In the genomic region with DNA sequence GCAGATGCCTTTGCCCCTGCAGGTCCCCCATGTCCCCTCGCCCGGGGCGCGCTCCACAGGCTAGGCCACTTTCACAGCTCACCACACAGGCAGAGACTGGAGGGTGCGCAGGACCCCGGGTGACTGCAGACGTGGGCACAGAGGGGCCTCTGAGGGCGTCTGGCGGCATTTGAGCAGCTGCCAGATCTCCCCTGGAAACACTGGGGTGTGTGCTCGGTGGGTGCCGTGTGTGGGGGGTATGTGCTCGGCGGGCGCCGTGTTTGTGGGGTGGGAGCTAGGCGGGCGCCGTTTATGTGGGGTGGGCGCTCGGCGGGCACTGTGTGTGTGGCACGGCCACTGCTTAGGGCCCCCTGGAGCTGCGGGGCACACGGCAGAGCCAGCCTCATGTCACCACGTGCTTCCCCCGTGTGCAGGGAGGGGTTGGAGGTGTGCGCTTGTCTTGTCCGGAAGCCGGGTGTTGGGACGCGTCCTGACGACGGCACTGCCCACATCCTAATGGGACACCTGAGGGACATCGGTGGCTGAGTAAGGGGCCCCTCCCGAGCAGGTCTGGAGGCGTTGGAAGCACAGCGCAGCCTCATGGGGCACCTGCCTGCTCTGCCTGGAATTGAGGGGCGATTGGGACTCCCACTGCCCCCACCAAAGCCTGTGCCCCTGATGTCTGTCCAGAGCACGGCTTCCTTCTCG, we compare ENCODE assay signal across 22 cellular contexts. TPM values are rescaled to one million over a fixed set of nuclear protein-coding genes. Genes with fewer than 3 reads are reported as not detected.
DNase-seq lines count a peak whose midpoint lies in the region; ATAC-seq, FAIRE-seq and TF ChIP-seq lines count a peak whose summit lies in the region.
"Had no signal": no experiment of that assay in that cellular context is flagged by ENCODE, and none has a peak within 500 bp of the region (broad histone marks: within the 10 kb centered on the region; RNA-seq: fewer than 3 reads in every experiment).

No MANE protein-coding gene starts in this region.

- H3K9ac ChIP-seq in BLaER1 (no peak overlapping the region), kidney (ENCODE audit: low read length in 2 of 2) (no peak overlapping the region)
- H3K9ac ChIP-seq: GM23248 had no signal

- H3K27ac Mint-ChIP-seq in T-helper 17 cell, result peak overlapping the region; percentile 27
- H3K27ac Mint-ChIP-seq: CD4-positive, alpha-beta memory T cell had no signal

- H3K9me3 ChIP-seq in BLaER1 (no peaks in the 10 kb centered on the region; the same call in 1 of the 2 replicates), T-helper 17 cell (ENCODE audit: control insufficient read depth, low read length, poor library complexity, severe bottlenecking) (no peaks in the 10 kb centered on the region), kidney (ENCODE audit: control insufficient read depth in 1 of 2, low read length in 2 of 2) (no peaks in the 10 kb centered on the region), sigmoid colon (no peaks in the 10 kb centered on the region)
- H3K9me3 ChIP-seq: BE2C had no signal

- no peak for ATAC-seq in T-helper 17 cell
- ATAC-seq: GM12878 had no signal

- no peak for FAIRE-seq in kidney (lab: Jason Lieb, UNC)
- FAIRE-seq: A204.1, GM12878, GM19239, RCC 7860 had no signal

- DNase-seq in T-helper 17 cell, result no peak
- DNase-seq in kidney, result peak; percentile 67
- no peak for DNase-seq in sigmoid colon
- no peak for DNase-seq in NCI-H1105 (lab: John Stamatoyannopoulos, UW)
- DNase-seq in mucosa of gallbladder (ENCODE audit: low spot score), result no peak
- no peak for DNase-seq in NCI-H345 treated with DMSO at 0.1 percent for 48 hours (lab: John Stamatoyannopoulos, UW; ENCODE audit: unreplicated experiment)
- DNase-seq: BE2C; Calu3; CD4-positive, alpha-beta memory T cell; EL; GM23248; KBM-7; NCI-H1105 treated with DMSO at 0.1 percent for 48 hours; NCI-H1694; NCI-H2081 treated with DMSO at 0.1 percent for 48 hours; NCI-H524 treated with DMSO at 0.1 percent for 48 hours; Right ventricle myocardium superior had no signal

- intact Hi-C loops in kidney (cut with DNase I), result no loop called here
- intact Hi-C loops in sigmoid colon (cut with DNase I), result no loop called here

- no peak for TF ChIP-seq CTCF in kidney (IDR thresholded peaks at IDR 0.05; ENCODE audit: borderline replicate concordance, extremely low read depth, insufficient read depth)
- TF ChIP-seq CTCF in sigmoid colon (IDR thresholded peaks at IDR 0.05), result no peak

- H3K27me3 ChIP-seq in BLaER1, result no peaks in the 10 kb centered on the region
- H3K27me3 ChIP-seq in sigmoid colon, result no peaks in the 10 kb centered on the region
- H3K27me3 ChIP-seq: BE2C had no signal

- TF ChIP-seq POLR2A in sigmoid colon (IDR thresholded peaks at IDR 0.05), result no peak

- peaks cover 8% of the 10 kb centered on the region for H3K4me1 Mint-ChIP-seq in T-helper 17 cell

- H3K4me1 ChIP-seq in BLaER1, result peaks cover 94% of the 10 kb centered on the region
- peaks cover 4 to 12% of the 10 kb centered on the region in 2 donors for H3K4me1 ChIP-seq in kidney (ENCODE audit: control insufficient read depth in 1 of 2, insufficient read depth in 1 of 2, low read depth in 1 of 2, low read length in 2 of 2)
- H3K4me1 ChIP-seq in sigmoid colon, result peaks cover 0 to 19% (median 11%) of the 10 kb centered on the region in 4 donors
- H3K4me1 ChIP-seq: BE2C had no signal

- H3K4me3 Mint-ChIP-seq in T-helper 17 cell, result peak overlapping the region; percentile 28
- H3K4me3 Mint-ChIP-seq: CD4-positive, alpha-beta memory T cell had no signal

- H4K20me1 ChIP-seq in BLaER1, result peaks cover 95% of the 10 kb centered on the region

- TF ChIP-seq EP300 in sigmoid colon (IDR thresholded peaks at IDR 0.05), result no peak

- no peak overlapping the region for H3K4me3 ChIP-seq in BLaER1
- H3K4me3 ChIP-seq in kidney (ENCODE audit: low read length in 2 of 2), result no peak overlapping the region
- peak overlapping the region in 1 of 4 donors; percentile 29 for H3K4me3 ChIP-seq in sigmoid colon
- H3K4me3 ChIP-seq: GM12878, GM23248 had no signal

- H3K27me3 Mint-ChIP-seq in T-helper 17 cell, result no peaks in the 10 kb centered on the region
- H3K27me3 Mint-ChIP-seq: CD4-positive, alpha-beta memory T cell had no signal

- no peak overlapping the region for H3K27ac ChIP-seq in BLaER1
- no peak overlapping the region for H3K27ac ChIP-seq in kidney (ENCODE audit: low read depth in 2 of 2, low read length in 2 of 2)
- peak overlapping the region in 3 of 4 donors; percentile 67 to 77 (median 75) for H3K27ac ChIP-seq in sigmoid colon
- H3K27ac ChIP-seq: GM23248 had no signal

- no peaks in the 10 kb centered on the region for H3K36me3 Mint-ChIP-seq in T-helper 17 cell (ENCODE audit: low read depth)

- H3K36me3 ChIP-seq in BLaER1 (peaks cover 33% of the 10 kb centered on the region), kidney (ENCODE audit: control insufficient read depth in 1 of 2, insufficient read depth in 2 of 2, low read length in 2 of 2) (no peaks in the 10 kb centered on the region), sigmoid colon (peaks cover 0 to 9% (median 0%) of the 10 kb centered on the region in 4 donors)

- peak overlapping the region; percentile 40 for H3K4me2 ChIP-seq in BLaER1

- 90 to 92% methylated on average over 40 of the region's 40 CpGs for WGBS in sigmoid colon, 2 donors

RNA-seq across cellular contexts. Expression of gene CSNK1G2, which starts 16.7 kb away (rescaled TPM):
- total RNA-seq in T-helper 17 cell (100 to 1,000 TPM; 110 to 117 TPM), kidney (66.2 TPM), sigmoid colon (10 to 100 TPM; 26.8 to 49.9 (median 40.1) TPM), mucosa of gallbladder (77.5 TPM)
- polyA plus RNA-seq in kidney (ENCODE audit: insufficient read depth, low read depth, low replicate concordance) (33.1 TPM), sigmoid colon (10 to 100 TPM; 24.6 to 91.1 (median 31.7) TPM)

RNA-seq across cellular contexts. Expression of gene ADAT3, which starts 52.5 kb away (rescaled TPM):
- 1 to 10 TPM; 6.4 to 8.5 TPM for total RNA-seq in T-helper 17 cell
- 10.3 TPM for total RNA-seq in kidney
- polyA plus RNA-seq in kidney (ENCODE audit: insufficient read depth, low read depth, low replicate concordance), result 6.1 TPM
- 1 to 10 TPM in 2 of 4 donors, under 1 TPM in 2; 0.33 to 6.2 (median 1.5) TPM for total RNA-seq in sigmoid colon
- 10 to 100 TPM in 2 of 3 donors, 1 to 10 TPM in 1; 6.6 to 17.4 (median 13.2) TPM for polyA plus RNA-seq in sigmoid colon
- total RNA-seq in mucosa of gallbladder, result 10.6 TPM

RNA-seq across cellular contexts. Expression of gene SCAMP4, which starts 52.5 kb away (rescaled TPM):
- total RNA-seq in T-helper 17 cell, result 10 to 100 TPM; 19.2 to 20.7 TPM
- 90.1 TPM for total RNA-seq in kidney
- polyA plus RNA-seq in kidney (ENCODE audit: insufficient read depth, low read depth, low replicate concordance), result 49.5 TPM
- 10 to 100 TPM; 25.8 to 47.0 (median 31.0) TPM for total RNA-seq in sigmoid colon
- 10 to 100 TPM; 14.4 to 55.4 (median 16.6) TPM for polyA plus RNA-seq in sigmoid colon
- 89.3 TPM for total RNA-seq in mucosa of gallbladder

RNA-seq across cellular contexts. Expression of gene BTBD2, which starts 57.8 kb away (rescaled TPM):
- total RNA-seq in T-helper 17 cell, result 10 to 100 TPM; 53.4 to 64.6 TPM
- 70.3 TPM for total RNA-seq in kidney
- 57.0 TPM for polyA plus RNA-seq in kidney (ENCODE audit: insufficient read depth, low read depth, low replicate concordance)
- total RNA-seq in sigmoid colon, result 10 to 100 TPM; 43.8 to 82.8 (median 50.3) TPM
- 10 to 100 TPM; 31.9 to 58.7 (median 46.2) TPM for polyA plus RNA-seq in sigmoid colon
- 92.2 TPM for total RNA-seq in mucosa of gallbladder

Comparison
In these comparisons a context has a peak if more than half of its experiments do, and no peak if none do; other contexts are left out.
1. H3K27ac ChIP-seq: peak in sigmoid colon (3 of 4); none in BLaER1 (single experiment) and kidney (0 of 2).